In the genomic region with DNA sequence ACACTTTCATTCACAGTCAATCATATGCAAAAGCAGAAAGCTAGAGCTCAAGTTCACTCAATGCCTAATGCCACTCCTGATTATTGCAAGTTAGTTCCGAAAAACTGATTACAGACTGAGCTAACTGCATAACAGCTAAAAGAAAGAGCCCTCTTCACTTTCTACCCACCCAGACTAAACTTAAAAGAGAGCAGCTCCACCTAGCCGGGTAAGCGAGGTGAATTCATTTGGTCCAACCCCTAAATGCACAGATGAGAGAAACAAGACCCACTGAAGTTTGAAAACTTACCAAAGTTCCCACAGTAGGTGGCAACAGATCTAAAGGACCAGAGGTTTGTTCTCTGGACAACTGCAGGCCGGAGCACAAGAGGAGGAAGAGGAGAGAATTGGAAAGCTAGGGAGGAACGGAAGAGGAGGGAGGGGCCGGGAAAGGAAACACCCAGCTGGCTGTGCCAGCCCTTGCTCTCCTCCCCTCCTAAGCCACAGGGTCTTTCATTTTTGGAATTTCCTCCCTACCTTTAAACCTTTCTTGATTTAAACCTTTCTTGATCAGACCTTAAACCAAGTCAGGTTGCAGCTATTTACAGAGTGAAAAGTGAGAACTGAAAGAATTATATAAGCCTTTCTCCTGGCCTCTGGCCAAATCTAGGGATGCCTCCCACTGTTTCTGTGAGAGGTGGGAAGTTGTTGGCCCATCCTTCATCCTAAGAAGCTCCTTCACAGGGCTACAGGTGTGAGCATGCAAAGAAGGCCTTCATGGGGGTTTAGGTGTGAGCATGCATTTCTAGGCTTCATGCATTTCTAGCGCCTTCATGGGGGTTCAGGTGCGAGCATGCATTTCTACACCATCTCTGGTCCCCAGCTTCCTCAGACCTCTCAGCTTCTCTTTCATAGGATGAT, we compare ENCODE assay signal across 9 cellular contexts.
DNase-seq lines count a peak whose midpoint lies in the region; ATAC-seq and TF ChIP-seq lines count a peak whose summit lies in the region.
"Had no signal": no experiment of that assay in that cellular context is flagged by ENCODE, and none has a peak within 500 bp of the region (broad histone marks: within the 10 kb centered on the region; RNA-seq: fewer than 3 reads in every experiment).

No MANE protein-coding gene starts in this region.

- H3K27me3 Mint-ChIP-seq in progenitor cell of endocrine pancreas, result no peaks in the 10 kb centered on the region

- H3K27me3 ChIP-seq in HCT116 (ENCODE audit: insufficient read depth, low read length), result no peaks in the 10 kb centered on the region

- RAD21 ChIA-PET in HCT116 (lab: Charles Lee; ENCODE audit: low non-redundant PET in 1 of 2, low total read pairs in 2 of 2, uncharacterized antibody in 2 of 2, unreplicated experiment in 2 of 2), result interaction anchor here in 1 of 2 experiments (1.1 kb wide), 1 partner anchor 19 kb away, joined by 3 read pairs; no protein-coding TSS in a partner anchor

- H3K27ac ChIP-seq in HCT116 (ENCODE audit: low read depth, low read length), result no peak overlapping the region

- peak overlapping the region; percentile 69 for H3K4me2 ChIP-seq in HCT116 (ENCODE audit: low read length)

- ATAC-seq in HCT116, result peak; percentile 74
- no peak for ATAC-seq in HG03342 (IDR thresholded peaks at IDR 0.05; ENCODE audit: unreplicated experiment)

- H2AFZ ChIP-seq in HCT116 (ENCODE audit: low read depth, low read length, poor library complexity, severe bottlenecking), result peak overlapping the region; percentile 76

- TF ChIP-seq POLR2A in HCT116 (IDR thresholded peaks at IDR 0.05; ENCODE audit: borderline replicate concordance, extremely low read depth, insufficient read depth, insufficient read length), result no peak

- no peaks in the 10 kb centered on the region for H3K9me3 Mint-ChIP-seq in progenitor cell of endocrine pancreas (ENCODE audit: low read depth)

- H3K9me2 ChIP-seq in HCT116 (ENCODE audit: insufficient read depth), result no peaks in the 10 kb centered on the region

- intact Hi-C loops in HCT116 (cut with micrococcal nuclease), result no loop called here

- POLR2A ChIA-PET in HCT116 (lab: Charles Lee), result interaction anchor here (1.8 kb wide), 1 partner anchor 13 kb away, joined by 4 read pairs; no protein-coding TSS in a partner anchor

- peak overlapping the region; percentile 25 for H3K27ac Mint-ChIP-seq in progenitor cell of endocrine pancreas

- peak overlapping the region; percentile 38 to 42 for H3K4me3 ChIP-seq in HCT116 (replicated peaks in 1 of 2; ENCODE audit: low read depth in 1 of 2, low read length in 2 of 2)
- H3K4me3 ChIP-seq in fibroblast of villous mesenchyme (ENCODE audit: low read depth, low read length), result peak overlapping the region; percentile 36

- peaks cover 12% of the 10 kb centered on the region for H3K4me1 Mint-ChIP-seq in progenitor cell of endocrine pancreas (ENCODE audit: low read depth)

- H3K79me2 ChIP-seq in HCT116 (ENCODE audit: insufficient read depth, low read length), result no peaks in the 10 kb centered on the region

- no peak overlapping the region for H3K4me3 Mint-ChIP-seq in progenitor cell of endocrine pancreas (ENCODE audit: low read depth)

- CTCF ChIA-PET in HCT116 (lab: Charles Lee), result interaction anchor here (0.9 to 1.6 kb wide), 3 partner anchors 54 to 116 kb away, joined by 3 to 5 read pairs (median 4); no protein-coding TSS in a partner anchor

- peaks cover 6% of the 10 kb centered on the region for H3K36me3 Mint-ChIP-seq in progenitor cell of endocrine pancreas (ENCODE audit: insufficient read depth)

- peak; percentile 47; the same call in 1 of the 2 replicates for TF ChIP-seq RAD21 in HCT116 (IDR thresholded peaks at IDR 0.05; ENCODE audit: low read depth)

- H3K9ac ChIP-seq in HCT116 (ENCODE audit: low read length), result no peak overlapping the region

- no TSS peak for BruUV-seq in HCT116 (replicated peaks; lab: Mats Ljungman, UMichigan)

- no peaks in the 10 kb centered on the region for H3K36me3 ChIP-seq in HCT116 (ENCODE audit: control insufficient read depth in 1 of 2, insufficient read depth in 2 of 2, low read length in 2 of 2)

- H3K9me3 ChIP-seq in HCT116 (ENCODE audit: control insufficient read depth in 1 of 2, insufficient read depth in 1 of 2, low read depth in 1 of 2, low read length in 2 of 2), result no peaks in the 10 kb centered on the region

- no peaks in the 10 kb centered on the region for H4K20me1 ChIP-seq in HCT116 (ENCODE audit: insufficient read depth)

- DNase-seq in HCT116 (ENCODE audit: low read depth, low spot score), result no peak
- DNase-seq in UCSD-AML1 (lab: John Stamatoyannopoulos, UW; ENCODE audit: unreplicated experiment), result peak; percentile 59
- DNase-seq in fibroblast of villous mesenchyme (ENCODE audit: low read depth), result no peak
- DNase-seq in progenitor cell of endocrine pancreas (ENCODE audit: low spot score, unreplicated experiment), result no peak
- DNase-seq in SKM-1 (lab: John Stamatoyannopoulos, UW; ENCODE audit: unreplicated experiment), result no peak
- DNase-seq in midbrain (lab: John Stamatoyannopoulos, UW), result no peak
- no peak for DNase-seq in NCI-H1436 (lab: John Stamatoyannopoulos, UW)
- DNase-seq: SHP77 had no signal

- TF ChIP-seq CTCF in HCT116 (IDR thresholded peaks at IDR 0.05 in 2 of 3, conservative IDR thresholded peaks at IDR 0.05 in 1 of 3; ENCODE audit: borderline replicate concordance in 1 of 3, insufficient read depth in 1 of 3, low read depth in 2 of 3, low read length in 2 of 3) (no peak), fibroblast of villous mesenchyme (IDR thresholded peaks at IDR 0.05; ENCODE audit: insufficient read depth, low read depth, low read length) (peak; percentile 2), progenitor cell of endocrine pancreas (IDR thresholded peaks at IDR 0.05; ENCODE audit: unreplicated experiment) (no peak)

- H3K4me1 ChIP-seq in HCT116 (ENCODE audit: control insufficient read depth in 1 of 2, insufficient read depth in 2 of 2, low read length in 2 of 2), result peaks cover 19 to 23% of the 10 kb centered on the region in 2 experiments

TF ChIP-seq in HCT116, 20 proteins besides CTCF, POLR2A, EP300 and RAD21 (continues in another document):
- TF ChIP-seq, protein P1, sequence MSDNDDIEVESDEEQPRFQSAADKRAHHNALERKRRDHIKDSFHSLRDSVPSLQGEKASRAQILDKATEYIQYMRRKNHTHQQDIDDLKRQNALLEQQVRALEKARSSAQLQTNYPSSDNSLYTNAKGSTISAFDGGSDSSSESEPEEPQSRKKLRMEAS (IDR thresholded peaks at IDR 0.05), result no peak
- TF ChIP-seq EZH2 (IDR thresholded peaks at IDR 0.05), result no peak
- TF ChIP-seq CBX3 (IDR thresholded peaks at IDR 0.05; ENCODE audit: low read depth), result no peak
- no peak for TF ChIP-seq SIN3A (IDR thresholded peaks at IDR 0.05; ENCODE audit: low read depth)
- TF ChIP-seq TCF7L2 (IDR thresholded peaks at IDR 0.05; ENCODE audit: borderline replicate concordance, extremely low read depth, insufficient read depth, insufficient read length), result no peak
- TF ChIP-seq JUND (IDR thresholded peaks at IDR 0.05), result no peak
- no peak for TF ChIP-seq EGR1 (IDR thresholded peaks at IDR 0.05; ENCODE audit: low read depth)
- TF ChIP-seq, protein P2, sequence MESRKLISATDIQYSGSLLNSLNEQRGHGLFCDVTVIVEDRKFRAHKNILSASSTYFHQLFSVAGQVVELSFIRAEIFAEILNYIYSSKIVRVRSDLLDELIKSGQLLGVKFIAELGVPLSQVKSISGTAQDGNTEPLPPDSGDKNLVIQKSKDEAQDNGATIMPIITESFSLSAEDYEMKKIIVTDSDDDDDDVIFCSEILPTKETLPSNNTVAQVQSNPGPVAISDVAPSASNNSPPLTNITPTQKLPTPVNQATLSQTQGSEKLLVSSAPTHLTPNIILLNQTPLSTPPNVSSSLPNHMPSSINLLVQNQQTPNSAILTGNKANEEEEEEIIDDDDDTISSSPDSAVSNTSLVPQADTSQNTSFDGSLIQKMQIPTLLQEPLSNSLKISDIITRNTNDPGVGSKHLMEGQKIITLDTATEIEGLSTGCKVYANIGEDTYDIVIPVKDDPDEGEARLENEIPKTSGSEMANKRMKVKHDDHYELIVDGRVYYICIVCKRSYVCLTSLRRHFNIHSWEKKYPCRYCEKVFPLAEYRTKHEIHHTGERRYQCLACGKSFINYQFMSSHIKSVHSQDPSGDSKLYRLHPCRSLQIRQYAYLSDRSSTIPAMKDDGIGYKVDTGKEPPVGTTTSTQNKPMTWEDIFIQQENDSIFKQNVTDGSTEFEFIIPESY (IDR thresholded peaks at IDR 0.05; ENCODE audit: extremely low read depth, insufficient replicate concordance, low read length), result no peak
- TF ChIP-seq FOSL1 (IDR thresholded peaks at IDR 0.05; ENCODE audit: low read depth), result no peak
- TF ChIP-seq, protein P3, sequence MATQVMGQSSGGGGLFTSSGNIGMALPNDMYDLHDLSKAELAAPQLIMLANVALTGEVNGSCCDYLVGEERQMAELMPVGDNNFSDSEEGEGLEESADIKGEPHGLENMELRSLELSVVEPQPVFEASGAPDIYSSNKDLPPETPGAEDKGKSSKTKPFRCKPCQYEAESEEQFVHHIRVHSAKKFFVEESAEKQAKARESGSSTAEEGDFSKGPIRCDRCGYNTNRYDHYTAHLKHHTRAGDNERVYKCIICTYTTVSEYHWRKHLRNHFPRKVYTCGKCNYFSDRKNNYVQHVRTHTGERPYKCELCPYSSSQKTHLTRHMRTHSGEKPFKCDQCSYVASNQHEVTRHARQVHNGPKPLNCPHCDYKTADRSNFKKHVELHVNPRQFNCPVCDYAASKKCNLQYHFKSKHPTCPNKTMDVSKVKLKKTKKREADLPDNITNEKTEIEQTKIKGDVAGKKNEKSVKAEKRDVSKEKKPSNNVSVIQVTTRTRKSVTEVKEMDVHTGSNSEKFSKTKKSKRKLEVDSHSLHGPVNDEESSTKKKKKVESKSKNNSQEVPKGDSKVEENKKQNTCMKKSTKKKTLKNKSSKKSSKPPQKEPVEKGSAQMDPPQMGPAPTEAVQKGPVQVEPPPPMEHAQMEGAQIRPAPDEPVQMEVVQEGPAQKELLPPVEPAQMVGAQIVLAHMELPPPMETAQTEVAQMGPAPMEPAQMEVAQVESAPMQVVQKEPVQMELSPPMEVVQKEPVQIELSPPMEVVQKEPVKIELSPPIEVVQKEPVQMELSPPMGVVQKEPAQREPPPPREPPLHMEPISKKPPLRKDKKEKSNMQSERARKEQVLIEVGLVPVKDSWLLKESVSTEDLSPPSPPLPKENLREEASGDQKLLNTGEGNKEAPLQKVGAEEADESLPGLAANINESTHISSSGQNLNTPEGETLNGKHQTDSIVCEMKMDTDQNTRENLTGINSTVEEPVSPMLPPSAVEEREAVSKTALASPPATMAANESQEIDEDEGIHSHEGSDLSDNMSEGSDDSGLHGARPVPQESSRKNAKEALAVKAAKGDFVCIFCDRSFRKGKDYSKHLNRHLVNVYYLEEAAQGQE (IDR thresholded peaks at IDR 0.05; ENCODE audit: low read depth), result no peak
- no peak for TF ChIP-seq ELF1 (IDR thresholded peaks at IDR 0.05; ENCODE audit: borderline replicate concordance, low read depth)
- TF ChIP-seq CEBPB (IDR thresholded peaks at IDR 0.05; ENCODE audit: low read depth), result no peak
- no peak for TF ChIP-seq POLR2AphosphoS5 (IDR thresholded peaks at IDR 0.05; ENCODE audit: low read depth, low read length)
- no peak for TF ChIP-seq SRF (IDR thresholded peaks at IDR 0.05; ENCODE audit: low read depth)
- no peak for TF ChIP-seq SP1 (IDR thresholded peaks at IDR 0.05; ENCODE audit: low read depth)
